11 cellular contexts compared by ENCODE assay signal in the genomic region with DNA sequence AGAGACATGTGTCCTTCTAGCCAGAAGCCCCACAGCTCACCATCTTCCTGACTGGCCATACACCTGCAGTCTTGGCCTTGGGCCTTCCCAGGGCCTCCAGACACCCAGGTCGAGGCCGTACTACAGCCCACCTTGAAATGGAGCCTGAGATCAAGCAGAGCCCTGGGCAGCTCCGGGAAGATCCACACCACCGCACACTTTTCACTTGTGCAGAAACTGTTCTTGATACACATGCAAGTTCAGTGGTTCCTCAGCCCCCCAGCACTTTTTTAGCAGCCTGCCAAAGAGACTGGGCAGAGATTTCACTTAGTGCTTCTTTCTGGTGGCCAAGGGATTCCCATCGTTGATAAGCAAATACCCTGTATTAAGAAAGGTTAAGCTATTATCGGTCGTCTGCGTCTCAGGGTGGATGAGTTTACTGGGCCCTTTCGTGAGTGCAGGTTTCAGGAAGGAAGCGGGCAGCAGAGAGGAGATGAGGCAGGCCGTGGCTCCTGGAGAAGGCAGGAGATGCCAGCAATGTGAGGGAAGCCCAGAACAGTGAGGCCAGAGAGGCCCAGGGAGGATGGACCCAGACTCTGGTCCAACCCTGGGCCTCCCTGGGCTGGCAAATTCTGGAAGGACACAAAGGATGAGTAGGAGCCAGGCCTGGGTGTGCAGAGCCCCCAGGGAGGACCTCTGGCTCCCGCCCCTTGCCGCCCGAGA. TPM values are rescaled to one million over a fixed set of nuclear protein-coding genes. Genes with fewer than 3 reads are reported as not detected.
DNase-seq lines count a peak whose midpoint lies in the region; ATAC-seq, FAIRE-seq and TF ChIP-seq lines count a peak whose summit lies in the region.
"Had no signal": no experiment of that assay in that cellular context is flagged by ENCODE, and none has a peak within 500 bp of the region (broad histone marks: within the 10 kb centered on the region; RNA-seq: fewer than 3 reads in every experiment).

No MANE protein-coding gene starts in this region.

- H3K9me3 Mint-ChIP-seq in GM23338: no peaks in the 10 kb centered on the region
- no peaks in the 10 kb centered on the region for H3K9me3 Mint-ChIP-seq in mesothelial cell of epicardium

- H3K27ac ChIP-seq in A549: peak overlapping the region; percentile 76 to 89
- H3K27ac ChIP-seq in GM23338 (ENCODE audit: low read depth): no peak overlapping the region
- peak overlapping the region; percentile 91 for H3K27ac ChIP-seq in brain microvascular endothelial cell

- ATAC-seq in A549 (no peak; a peak in 1 of 6 replicates), GM23338 (no peak), GM21528 (IDR thresholded peaks at IDR 0.05; ENCODE audit: low FRiP score, unreplicated experiment) (no peak)

- no peak for TF ChIP-seq CTCF in A549 (IDR thresholded peaks at IDR 0.05)
- TF ChIP-seq CTCF in GM23338 (conservative IDR thresholded peaks at IDR 0.05; ENCODE audit: low read depth in 2 of 2): no peak
- no peak for TF ChIP-seq CTCF in brain microvascular endothelial cell (IDR thresholded peaks at IDR 0.05; ENCODE audit: low read depth, low read length, missing control alignments)
- no peak for TF ChIP-seq CTCF in mesothelial cell of epicardium (IDR thresholded peaks at IDR 0.05; ENCODE audit: unreplicated experiment)
- no peak for TF ChIP-seq CTCF in GM13977 (IDR thresholded peaks at IDR 0.05; ENCODE audit: extremely low read depth, insufficient read depth, missing control alignments)

- H3F3A ChIP-seq in GM23338 (replicated peaks; ENCODE audit: low read depth): no peaks in the 10 kb centered on the region

- H3K4me1 ChIP-seq in A549 (peaks cover 29% of the 10 kb centered on the region), GM23338 (ENCODE audit: insufficient read depth) (peaks cover 11% of the 10 kb centered on the region)

- no peaks in the 10 kb centered on the region for H3K36me3 ChIP-seq in GM23338 (ENCODE audit: insufficient read depth)
- no peaks in the 10 kb centered on the region for H3K36me3 ChIP-seq in brain microvascular endothelial cell (replicated peaks)
- H3K36me3 ChIP-seq: BE2C had no signal

- H3K27me3 ChIP-seq in GM23338 (ENCODE audit: insufficient read depth) (no peaks in the 10 kb centered on the region), brain microvascular endothelial cell (replicated peaks) (no peaks in the 10 kb centered on the region)
- H3K27me3 ChIP-seq: BE2C had no signal

- in situ Hi-C loops in brain microvascular endothelial cell (cut with HindIII; ENCODE audit: low pct_ligation_motif_present, low sequenced_read_pairs): no loop called here
- in situ Hi-C loops in GM13977 (cut with MboI; ENCODE audit: low pct_unique_long_range_greater_than_20kb, low sequenced_read_pairs, unreplicated experiment): no loop called here

- TF ChIP-seq RAD21 in A549 (conservative IDR thresholded peaks at IDR 0.05 in 1 of 2, IDR thresholded peaks at IDR 0.05 in 1 of 2): no peak

- 94% methylated on average over 14 of the region's 14 CpGs for WGBS in A549 (ENCODE audit: missing lambda C conversion rate)

- peak overlapping the region; percentile 95 for H2AFZ ChIP-seq in GM23338

- no peak for FAIRE-seq in A549 (lab: Jason Lieb, UNC)

- H3K4me3 ChIP-seq in A549 (no peak overlapping the region), GM23338 (no peak overlapping the region), brain microvascular endothelial cell (ENCODE audit: low read depth, low read length) (no peak overlapping the region)

- no peak for TF ChIP-seq EP300 in A549 (IDR thresholded peaks at IDR 0.05)

- DNase-seq in A549 (ENCODE audit: low read depth in 1 of 2, low spot score in 1 of 2) (no peak), GM23338 (ENCODE audit: low spot score) (no peak), brain microvascular endothelial cell (no peak), mesothelial cell of epicardium (ENCODE audit: low spot score in 2 of 2, unreplicated experiment in 2 of 2) (no peak), NCI-H526 (lab: John Stamatoyannopoulos, UW) (no peak), GM13977 (ENCODE audit: low spot score) (no peak), T1000 (lab: John Stamatoyannopoulos, UW) (no peak)
- DNase-seq: activated CD4-positive, alpha-beta T cell treated with anti-CD3 and anti-CD28 coated beads, Interleukin-2, amount 50 U/mL, for 4 hours; NCI-H524 had no signal

- H3K4me3 Mint-ChIP-seq in GM23338 (no peak overlapping the region), mesothelial cell of epicardium (no peak overlapping the region)

- TF ChIP-seq POLR2A in A549 (IDR thresholded peaks at IDR 0.05; ENCODE audit: low read length): no peak

- CTCF ChIA-PET in A549 (lab: Yijun Ruan, JAX): interaction anchor here (2.0 to 5.2 kb wide), 3 partner anchors 9 to 18 kb away, joined by 6 to 31 read pairs (median 11); no protein-coding TSS in a partner anchor

- no peaks in the 10 kb centered on the region for H3K9me2 ChIP-seq in GM23338 (ENCODE audit: insufficient read depth)

- H3K36me3 Mint-ChIP-seq in GM23338 (ENCODE audit: low read depth): no peaks in the 10 kb centered on the region
- H3K36me3 Mint-ChIP-seq in mesothelial cell of epicardium: no peaks in the 10 kb centered on the region

- H3K79me2 ChIP-seq in GM23338 (replicated peaks; ENCODE audit: insufficient read depth): no peaks in the 10 kb centered on the region

- no peaks in the 10 kb centered on the region for H4K20me1 ChIP-seq in GM23338 (replicated peaks; ENCODE audit: insufficient read depth)

- peak overlapping the region; percentile 56; the same call in 1 of the 2 replicates for H3K27ac Mint-ChIP-seq in GM23338
- peak overlapping the region; percentile 85 for H3K27ac Mint-ChIP-seq in mesothelial cell of epicardium

- POLR2A ChIA-PET in A549 (lab: Yijun Ruan, JAX): interaction anchor here (0.7 to 1.9 kb wide), 3 partner anchors 10 to 296 kb away, joined by 3 to 13 read pairs (median 10); no protein-coding TSS in a partner anchor

- H3K27me3 Mint-ChIP-seq in GM23338 (ENCODE audit: insufficient read depth, low read depth, poor library complexity): peaks cover 5% of the 10 kb centered on the region
- peaks cover 2% of the 10 kb centered on the region for H3K27me3 Mint-ChIP-seq in mesothelial cell of epicardium (ENCODE audit: low read depth)

- H3K4me1 Mint-ChIP-seq in GM23338 (peaks cover 28% of the 10 kb centered on the region), mesothelial cell of epicardium (peaks cover 20% of the 10 kb centered on the region)

- no peaks in the 10 kb centered on the region for H3K9me3 ChIP-seq in A549
- H3K9me3 ChIP-seq: BE2C had no signal

- H3K4me2 ChIP-seq in A549 (peak overlapping the region; percentile 81), GM23338 (no peak overlapping the region)

TF ChIP-seq in A549, 52 proteins besides CTCF, POLR2A, EP300 and RAD21 (continues in another document):
- TF ChIP-seq NPAS2 (CRISPR knock-in tag; IDR thresholded peaks at IDR 0.05; ENCODE audit: borderline replicate concordance): no peak
- no peak for TF ChIP-seq CHD2 (IDR thresholded peaks at IDR 0.05; ENCODE audit: low read length, partially characterized antibody)
- TF ChIP-seq ZFP36 (IDR thresholded peaks at IDR 0.05; ENCODE audit: borderline replicate concordance, partially characterized antibody): no peak

TF ChIP-seq in GM23338, 12 proteins besides CTCF, POLR2A, EP300 and RAD21 (continues in another document):
- TF ChIP-seq CREB1 (CRISPR knock-in tag; IDR thresholded peaks at IDR 0.05; ENCODE audit: low read depth): no peak

RNA-seq across cellular contexts. Expression of a gene that starts 11.3 kb away (rescaled TPM):
- 2.9 and 3.1 TPM in 2 replicates for polyA plus RNA-seq in A549 (2011; rRNA removed)
- polyA plus RNA-seq in A549 (2012; cell fraction: cytosol; rRNA removed): 2.8 and 5.0 TPM in 2 replicates
- 5.0 and 7.6 TPM in 2 replicates for polyA plus RNA-seq in A549 (2012; cell fraction: nucleus; rRNA removed)
- polyA plus RNA-seq in A549 (2017; fragmentation: RNase III; extraction: RNeasy Plus Mini Kit Qiagen cat#74134 plus additional on column Dnase treatment): 4.3 to 6.1 TPM (median 4.5 TPM) in 3 replicates
- 5.3 and 9.9 TPM in 2 replicates for polyA minus RNA-seq in A549 (2011; rRNA and poly(A)+ RNA removed)
- 1.7 and 4.3 TPM in 2 replicates for total RNA-seq in GM23338 (2014; rRNA removed; shearing (Covaris generic))
- polyA plus RNA-seq in GM23338 (2016; fragmentation: Nextera tagmentation; extraction: Ambion mirVana): 1.1 and 1.3 TPM in 2 replicates
- 3.2 to 4.4 TPM (median 3.8 TPM) in 3 replicates for total RNA-seq in mesothelial cell of epicardium

RNA-seq across cellular contexts. Expression of a gene that starts 23.1 kb away (rescaled TPM):
- polyA plus RNA-seq in A549 (2011; rRNA removed) (not detected in 2 replicates), A549 (2017; fragmentation: RNase III; extraction: RNeasy Plus Mini Kit Qiagen cat#74134 plus additional on column Dnase treatment) (not detected in 3 replicates), GM23338 (2016; fragmentation: Nextera tagmentation; extraction: Ambion mirVana) (not detected in 2 replicates)
- polyA plus RNA-seq in A549 (2012; cell fraction: cytosol; rRNA removed): 0.04 TPM in 1 of 2 replicates, not detected in the other
- polyA plus RNA-seq in A549 (2012; cell fraction: nucleus; rRNA removed): not detected in 2 replicates
- 0.21 TPM in 1 of 2 replicates, not detected in the other for polyA minus RNA-seq in A549 (2011; rRNA and poly(A)+ RNA removed)
- not detected in 2 replicates for total RNA-seq in GM23338 (2014; rRNA removed; shearing (Covaris generic))
- not detected in 3 replicates for total RNA-seq in mesothelial cell of epicardium

RNA-seq across cellular contexts. Expression of a gene that starts 55.6 kb away (rescaled TPM):
- polyA plus RNA-seq in A549 (2011; rRNA removed) (1.9 TPM in 2 replicates), A549 (2017; fragmentation: RNase III; extraction: RNeasy Plus Mini Kit Qiagen cat#74134 plus additional on column Dnase treatment) (1.7 to 2.0 TPM (median 2.0 TPM) in 3 replicates), GM23338 (2016; fragmentation: Nextera tagmentation; extraction: Ambion mirVana) (1.3 and 2.0 TPM in 2 replicates)
- polyA plus RNA-seq in A549 (2012; cell fraction: cytosol; rRNA removed): 4.6 and 5.4 TPM in 2 replicates
- polyA plus RNA-seq in A549 (2012; cell fraction: nucleus; rRNA removed): 8.7 and 9.2 TPM in 2 replicates
- polyA minus RNA-seq in A549 (2011; rRNA and poly(A)+ RNA removed): 1.2 and 2.0 TPM in 2 replicates
- 3.3 and 4.9 TPM in 2 replicates for total RNA-seq in GM23338 (2014; rRNA removed; shearing (Covaris generic))
- total RNA-seq in mesothelial cell of epicardium: 5.8 to 6.8 TPM (median 6.3 TPM) in 3 replicates

RNA-seq across cellular contexts. Expression of a gene that starts 56.5 kb away (rescaled TPM):
- 0.32 and 0.34 TPM in 2 replicates for polyA plus RNA-seq in A549 (2011; rRNA removed)
- polyA plus RNA-seq in A549 (2012; cell fraction: cytosol; rRNA removed): 1.1 and 1.9 TPM in 2 replicates
- polyA plus RNA-seq in A549 (2012; cell fraction: nucleus; rRNA removed): 19.2 and 23.2 TPM in 2 replicates
- polyA plus RNA-seq in A549 (2017; fragmentation: RNase III; extraction: RNeasy Plus Mini Kit Qiagen cat#74134 plus additional on column Dnase treatment): 0.95 to 1.6 TPM (median 1.5 TPM) in 3 replicates
- polyA minus RNA-seq in A549 (2011; rRNA and poly(A)+ RNA removed): not detected in 2 replicates
- 0.66 and 0.89 TPM in 2 replicates for total RNA-seq in GM23338 (2014; rRNA removed; shearing (Covaris generic))
- polyA plus RNA-seq in GM23338 (2016; fragmentation: Nextera tagmentation; extraction: Ambion mirVana): 0.42 and 0.48 TPM in 2 replicates
- 4.5 to 8.1 TPM (median 6.6 TPM) in 3 replicates for total RNA-seq in mesothelial cell of epicardium
